In genomic region chr11:114181195-114181594, GRCh38 we compare ENCODE assay signal across 12 cellular contexts.
DNase-seq lines count a peak whose midpoint lies in the region; ATAC-seq and TF ChIP-seq lines count a peak whose summit lies in the region.
"Had no signal": no experiment of that assay in that cellular context is flagged by ENCODE, and none has a peak within 500 bp of the region (broad histone marks: within the 10 kb centered on the region; RNA-seq: fewer than 3 reads in every experiment).

No MANE protein-coding gene starts in this region.

- H3K4me1 ChIP-seq in Peyer's patch = peaks cover 18 to 62% (median 29%) of the 10 kb centered on the region in 4 donors
- peaks cover 48 to 74% of the 10 kb centered on the region in 2 donors for H3K4me1 ChIP-seq in naive thymus-derived CD4-positive, alpha-beta T cell (ENCODE audit: control insufficient read depth in 2 of 2, insufficient read depth in 2 of 2, low read length in 2 of 2)

- H3K27me3 Mint-ChIP-seq in naive thymus-derived CD4-positive, alpha-beta T cell = no peaks in the 10 kb centered on the region
- H3K27me3 Mint-ChIP-seq: central memory CD8-positive, alpha-beta T cell; stimulated activated naive CD8-positive, alpha-beta T cell treated with anti-CD3 and anti-CD28 coated beads, Interleukin-15, amount 100 ng/mL, for 72 hours had no signal

- DNase-seq in Peyer's patch = no peak
- DNase-seq in choroid plexus epithelial cell (ENCODE audit: low read depth) = peak; percentile 50
- DNase-seq in naive thymus-derived CD4-positive, alpha-beta T cell = no peak
- DNase-seq in occipital lobe (lab: John Stamatoyannopoulos, UW) = no peak
- no peak for DNase-seq in iPS-NIHi11 (ENCODE audit: low spot score)
- no peak for DNase-seq in RPMI8226
- DNase-seq: activated naive CD4-positive, alpha-beta T cell treated with anti-CD3 and anti-CD28 coated beads, Interleukin-2, amount 50 U/mL, for 16 hours; Kasumi-1; stimulated activated naive CD8-positive, alpha-beta T cell treated with anti-CD3 and anti-CD28 coated beads, Interleukin-15, amount 100 ng/mL, for 72 hours had no signal

- H3K4me3 ChIP-seq in Peyer's patch (no peak overlapping the region), choroid plexus epithelial cell (ENCODE audit: low read depth, low read length) (no peak overlapping the region)
- no peak overlapping the region for H3K4me3 ChIP-seq in naive thymus-derived CD4-positive, alpha-beta T cell (ENCODE audit: low read length)
- H3K4me3 ChIP-seq: skin epidermis had no signal

- intact Hi-C loops in naive thymus-derived CD4-positive, alpha-beta T cell (cut with micrococcal nuclease) = loop anchor here (2.0 to 10.0 kb wide), 5 partner anchors 36 to 306 kb away; partner anchors contain the start of genes USP28 (in 1 of the 2) and ZBTB16 (in 1 of the 2)

- peaks cover 55 to 98% (median 83%) of the 10 kb centered on the region in 7 donors for H3K4me1 Mint-ChIP-seq in naive thymus-derived CD4-positive, alpha-beta T cell

- no peak for TF ChIP-seq CTCF in Peyer's patch (IDR thresholded peaks at IDR 0.05)
- no peak for TF ChIP-seq CTCF in choroid plexus epithelial cell (conservative IDR thresholded peaks at IDR 0.05; ENCODE audit: low read depth, low read length)

- CTCF ChIA-PET in naive thymus-derived CD4-positive, alpha-beta T cell (lab: Charles Lee) = interaction anchor here (0.8 to 7.4 kb wide), 9 partner anchors 10 to 144 kb away, joined by 3 to 68 read pairs (median 5); partner anchors contain the start of gene ZBTB16

- POLR2A ChIA-PET in naive thymus-derived CD4-positive, alpha-beta T cell (lab: Charles Lee) = interaction anchor here (7.4 to 20.6 kb wide), 2 partner anchors 11 to 14 kb away, joined by 66 to 363 read pairs; no protein-coding TSS in a partner anchor

- peaks cover 0 to 11% (median 0%) of the 10 kb centered on the region in 11 donors for H3K9me3 Mint-ChIP-seq in naive thymus-derived CD4-positive, alpha-beta T cell
- H3K9me3 Mint-ChIP-seq: central memory CD8-positive, alpha-beta T cell; stimulated activated naive CD8-positive, alpha-beta T cell treated with anti-CD3 and anti-CD28 coated beads, Interleukin-15, amount 100 ng/mL, for 72 hours had no signal

- ATAC-seq in naive thymus-derived CD4-positive, alpha-beta T cell = no peak

- peak overlapping the region in 7 of 9 donors; percentile 10 to 96 (median 78) for H3K27ac Mint-ChIP-seq in naive thymus-derived CD4-positive, alpha-beta T cell
- H3K27ac Mint-ChIP-seq: stimulated activated naive CD8-positive, alpha-beta T cell treated with anti-CD3 and anti-CD28 coated beads, Interleukin-15, amount 100 ng/mL, for 72 hours had no signal

- H3K27ac ChIP-seq in Peyer's patch (peak overlapping the region; percentile 81 to 94 (median 90)), temporal lobe (ENCODE audit: low read depth, low read length) (peak overlapping the region; percentile 99)
- H3K27ac ChIP-seq in naive thymus-derived CD4-positive, alpha-beta T cell (ENCODE audit: low read depth, low read length) = no peak overlapping the region

- H3K36me3 Mint-ChIP-seq in naive thymus-derived CD4-positive, alpha-beta T cell = peaks cover 0 to 18% (median 0%) of the 10 kb centered on the region in 5 donors

- no peak for TF ChIP-seq POLR2A in Peyer's patch (IDR thresholded peaks at IDR 0.05)

- H3K9me3 ChIP-seq in Peyer's patch = no peaks in the 10 kb centered on the region
- no peaks in the 10 kb centered on the region for H3K9me3 ChIP-seq in naive thymus-derived CD4-positive, alpha-beta T cell (ENCODE audit: control insufficient read depth in 2 of 3, low read length in 3 of 3)

- H3K36me3 ChIP-seq in Peyer's patch = no peaks in the 10 kb centered on the region
- H3K36me3 ChIP-seq in naive thymus-derived CD4-positive, alpha-beta T cell (ENCODE audit: control insufficient read depth in 2 of 3, insufficient read depth in 3 of 3, low read length in 3 of 3) = no peaks in the 10 kb centered on the region

- no peaks in the 10 kb centered on the region for H3K27me3 ChIP-seq in Peyer's patch
- H3K27me3 ChIP-seq in naive thymus-derived CD4-positive, alpha-beta T cell (ENCODE audit: control insufficient read depth in 2 of 2, insufficient read depth in 2 of 2, low read length in 2 of 2) = no peaks in the 10 kb centered on the region

- peak overlapping the region in 4 of 10 donors; percentile 6 to 81 (median 59) for H3K4me3 Mint-ChIP-seq in naive thymus-derived CD4-positive, alpha-beta T cell
- H3K4me3 Mint-ChIP-seq: central memory CD8-positive, alpha-beta T cell; stimulated activated naive CD8-positive, alpha-beta T cell treated with anti-CD3 and anti-CD28 coated beads, Interleukin-15, amount 100 ng/mL, for 72 hours had no signal
